33 cellular contexts compared by ENCODE assay signal in the genomic region with DNA sequence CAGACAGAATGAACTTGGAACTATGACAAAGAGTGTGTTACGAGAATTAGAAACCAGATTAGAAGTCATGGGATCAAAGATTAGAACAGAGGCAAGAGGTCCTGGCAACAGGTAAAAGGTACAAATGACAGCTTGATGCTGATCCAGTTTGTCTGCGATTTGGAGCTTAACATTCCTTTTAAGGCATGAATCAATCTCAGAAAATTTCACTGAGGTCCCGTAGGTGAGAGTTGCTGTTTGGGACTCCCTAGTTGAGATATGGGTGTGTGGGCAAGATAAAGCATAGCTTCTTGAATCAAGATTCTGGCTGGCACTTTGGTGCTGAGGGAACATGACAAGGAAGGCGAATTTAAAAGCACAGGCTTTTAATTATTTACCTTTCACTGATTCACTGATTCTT.
"Had no signal": no experiment of that assay in that cellular context is flagged by ENCODE, and none has a peak within 500 bp of the region (broad histone marks: within the 10 kb centered on the region; RNA-seq: fewer than 3 reads in every experiment).

No MANE protein-coding gene starts in this region.

- H3K4me3 Mint-ChIP-seq: activated B cell treated with CpG ODN at 0.5 μM for 24 hours; activated CD8-positive, alpha-beta T cell treated with anti-CD3 and anti-CD28 coated beads for 36 hours; activated naive CD8-positive, alpha-beta T cell; activated T-cell treated with anti-CD3 and anti-CD28 coated beads, Interleukin-2, amount 50 U/mL, for 4 hours; activated T-helper 17 cell treated with anti-CD3 and anti-CD28 coated beads, Interleukin-2, amount 50 U/mL, for 72 hours; central memory CD8-positive, alpha-beta T cell; dendritic cell treated with granulocyte-macrophage colony-stimulating factor and Interleukin-4, amounts not matched to agents 40 ng/mL and 50 ng/mL, for 4 days; T-helper 17 cell; T-helper 2 cell treated with Interferon-gamma antibody and Interleukin-4, amounts not matched to agents 5 μg/mL and 100 μg/mL, for 36 hours had no signal

- H3K4me3 ChIP-seq: coronary artery, dorsolateral prefrontal cortex, esophagus muscularis mucosa, gastrocnemius medialis had no signal

- DNase-seq: activated B cell treated with CpG ODN at 0.5 μM for 24 hours; activated CD4-positive, alpha-beta T cell treated with anti-CD3 and anti-CD28 coated beads for 48 hours; activated CD4-positive, alpha-beta T cell treated with anti-CD3 and anti-CD28 coated beads, Interleukin-2, amount 50 U/mL, for 1 hour; activated CD4-positive, alpha-beta T cell treated with anti-CD3 and anti-CD28 coated beads, Interleukin-2, amount 50 U/mL, for 48 hours; activated CD8-positive, alpha-beta memory T cell treated with anti-CD3 and anti-CD28 coated beads for 24 hours; activated CD8-positive, alpha-beta T cell treated with anti-CD3 and anti-CD28 coated beads for 36 hours; activated effector memory CD4-positive, alpha-beta T cell treated with Interleukin-2 at 50 U/mL for 16 hours; activated gamma-delta T cell treated with Interleukin-2 at 50 U/mL for 16 hours; activated naive CD4-positive, alpha-beta T cell treated with anti-CD3 and anti-CD28 coated beads, Interleukin-2, amount 50 U/mL, for 16 hours; activated naive CD4-positive, alpha-beta T cell treated with Interleukin-2 at 50 U/mL for 16 hours; activated T-cell treated with anti-CD3 and anti-CD28 coated beads, Interleukin-2, amount 50 U/mL, for 4 hours; amniotic stem cell; anterior cingulate cortex; brain microvascular endothelial cell; dorsolateral prefrontal cortex; effector memory CD4-positive, alpha-beta T cell; erythroblast; gastrocnemius medialis; glutamatergic neuron; T-helper 1 cell; T-helper 17 cell; T1000; WERI-Rb-1 had no signal

- H3K9me3 Mint-ChIP-seq: activated B cell treated with CpG ODN at 0.5 μM for 24 hours; activated CD8-positive, alpha-beta T cell treated with anti-CD3 and anti-CD28 coated beads for 36 hours; activated T-cell treated with anti-CD3 and anti-CD28 coated beads, Interleukin-2, amount 50 U/mL, for 4 hours; activated T-helper 17 cell treated with anti-CD3 and anti-CD28 coated beads, Interleukin-2, amount 50 U/mL, for 72 hours; central memory CD8-positive, alpha-beta T cell; dendritic cell treated with granulocyte-macrophage colony-stimulating factor and Interleukin-4, amounts not matched to agents 40 ng/mL and 50 ng/mL, for 4 days; T-helper 2 cell treated with Interferon-gamma antibody and Interleukin-4, amounts not matched to agents 5 μg/mL and 100 μg/mL, for 36 hours had no signal

- FAIRE-seq: bronchial epithelial cell had no signal

- ATAC-seq: activated CD4-positive, CD25-positive, alpha-beta regulatory T cell treated with anti-CD3 and anti-CD28 coated beads, Interleukin-2, amount 50 U/mL, for 24 hours; activated CD8-positive, alpha-beta T cell treated with anti-CD3 and anti-CD28 coated beads for 36 hours; activated T-cell treated with anti-CD3 and anti-CD28 coated beads, Interleukin-2, amount 50 U/mL, for 4 hours; activated T-helper 17 cell treated with anti-CD3 and anti-CD28 coated beads, Interleukin-2, amount 50 U/mL, for 72 hours; foreskin keratinocyte; gastrocnemius medialis; T-helper 17 cell had no signal

- H3K4me1 ChIP-seq: esophagus muscularis mucosa, gastrocnemius medialis had no signal

- H3K9me3 ChIP-seq: esophagus muscularis mucosa, gastrocnemius medialis had no signal

- H3K4me1 Mint-ChIP-seq: activated B cell treated with CpG ODN at 0.5 μM for 24 hours; activated T-helper 17 cell treated with anti-CD3 and anti-CD28 coated beads, Interleukin-2, amount 50 U/mL, for 72 hours; central memory CD8-positive, alpha-beta T cell; T-helper 17 cell had no signal

- H3K27ac ChIP-seq: brain microvascular endothelial cell, coronary artery, dorsolateral prefrontal cortex, esophagus muscularis mucosa, foreskin keratinocyte, gastrocnemius medialis, WERI-Rb-1 had no signal

- H3K36me3 Mint-ChIP-seq: activated naive CD8-positive, alpha-beta T cell had no signal

- H3K27me3 Mint-ChIP-seq: activated B cell treated with CpG ODN at 0.5 μM for 24 hours; activated CD8-positive, alpha-beta T cell treated with anti-CD3 and anti-CD28 coated beads for 36 hours; activated naive CD8-positive, alpha-beta T cell; dendritic cell treated with granulocyte-macrophage colony-stimulating factor and Interleukin-4, amounts not matched to agents 40 ng/mL and 50 ng/mL, for 4 days had no signal

- H3K27ac Mint-ChIP-seq: activated B cell treated with CpG ODN at 0.5 μM for 24 hours; activated CD8-positive, alpha-beta T cell treated with anti-CD3 and anti-CD28 coated beads for 36 hours; activated naive CD8-positive, alpha-beta T cell; activated T-helper 17 cell treated with anti-CD3 and anti-CD28 coated beads, Interleukin-2, amount 50 U/mL, for 72 hours; dendritic cell treated with granulocyte-macrophage colony-stimulating factor and Interleukin-4, amounts not matched to agents 40 ng/mL and 50 ng/mL, for 4 days; T-helper 17 cell; T-helper 2 cell treated with Interferon-gamma antibody and Interleukin-4, amounts not matched to agents 5 μg/mL and 100 μg/mL, for 36 hours had no signal

- H3K36me3 ChIP-seq: brain microvascular endothelial cell, esophagus muscularis mucosa, gastrocnemius medialis, WERI-Rb-1 had no signal

- H3K27me3 ChIP-seq: brain microvascular endothelial cell, esophagus muscularis mucosa, foreskin keratinocyte, gastrocnemius medialis had no signal
